In the genomic region with DNA sequence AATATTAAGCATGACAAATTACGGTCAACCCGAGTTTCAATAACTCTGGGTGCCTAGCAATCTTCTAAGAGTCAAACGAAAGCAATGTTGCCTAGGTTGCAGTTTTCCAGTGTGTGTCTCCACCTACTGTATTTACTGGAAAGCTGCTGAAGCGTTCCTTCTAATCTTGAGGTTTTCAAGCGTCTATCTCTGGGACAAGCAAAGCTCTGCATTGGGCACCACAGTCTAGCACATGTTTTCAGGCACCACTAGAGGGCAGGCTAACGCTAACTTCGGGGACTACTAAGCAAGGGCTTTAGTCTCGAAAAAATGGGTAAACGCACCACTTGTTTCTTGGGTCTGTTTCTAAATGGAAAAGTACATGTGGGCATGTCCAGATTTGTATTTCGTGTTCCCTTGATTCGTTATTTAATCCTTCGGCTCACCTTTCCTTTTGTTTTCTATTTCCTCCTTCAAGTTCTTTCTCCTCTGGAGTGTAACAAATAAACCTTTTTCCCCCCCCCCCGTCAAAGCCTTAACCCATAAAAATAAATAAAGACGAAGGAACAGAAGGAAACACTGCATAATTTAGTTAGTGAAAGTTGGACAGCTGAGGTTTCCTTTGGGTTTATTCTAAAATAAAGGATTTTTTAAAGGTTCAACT, we compare ENCODE assay signal across 8 cellular contexts.
A peak's percentile ranks its signal among the peaks of the same experiment; 100 is the strongest.
DNase-seq lines count a peak whose midpoint lies in the region; ATAC-seq and TF ChIP-seq lines count a peak whose summit lies in the region.
"Not testable (repeated sequence)": the region's sequence is repeated elsewhere in the genome, so short reads cannot be mapped to it uniquely, and the experiment has no call there.

No MANE protein-coding gene starts in this region.

- H3K27ac Mint-ChIP-seq in CD4-positive, CD25-positive, alpha-beta regulatory T cell: peak overlapping the region; percentile 5 to 78 (median 78)
- peak overlapping the region; percentile 58 for H3K27ac Mint-ChIP-seq in activated T-helper 1 cell treated with anti-CD3 and anti-CD28 coated beads, Interleukin-12 subunit alpha, Interleukin-12 subunit beta, Interleukin-2, Interleukin-4 antibody, amounts not matched to agents 30 ng/mL and 10 ng/mL and 1 ng/mL, durations not matched to agents 14 hours and 24 hours and 36 hours
- H3K27ac Mint-ChIP-seq in naive thymus-derived CD8-positive, alpha-beta T cell: peak overlapping the region; percentile 82 to 98 (median 88)

- not testable (repeated sequence) for H3K4me1 ChIP-seq in CD4-positive, CD25-positive, alpha-beta regulatory T cell (ENCODE audit: control insufficient read depth, insufficient read depth, low read length, poor library complexity, severe bottlenecking)

- ATAC-seq in CD4-positive, CD25-positive, alpha-beta regulatory T cell (ENCODE audit: low read depth in 2 of 2): peak; percentile 94 to 96
- peak; percentile 97 for ATAC-seq in GM19438 (IDR thresholded peaks at IDR 0.05; ENCODE audit: low read depth, unreplicated experiment)
- peak; percentile 93 for ATAC-seq in HG03045 (IDR thresholded peaks at IDR 0.05; ENCODE audit: unreplicated experiment)
- ATAC-seq in SK-N-SH treated with all-trans-retinoic acid at 6 μM for 48 hours: peak; percentile 100
- ATAC-seq in naive thymus-derived CD8-positive, alpha-beta T cell: peak; percentile 98 to 99

- intact Hi-C loops in activated T-helper 1 cell treated with anti-CD3 and anti-CD28 coated beads, Interleukin-12 subunit alpha, Interleukin-12 subunit beta, Interleukin-2, Interleukin-4 antibody, amounts not matched to agents 30 ng/mL and 10 ng/mL and 1 ng/mL, durations not matched to agents 14 hours and 24 hours and 36 hours (cut with micrococcal nuclease): not testable (repeated sequence)

- H3K36me3 Mint-ChIP-seq in CD4-positive, CD25-positive, alpha-beta regulatory T cell; activated T-helper 1 cell treated with anti-CD3 and anti-CD28 coated beads, Interleukin-12 subunit alpha, Interleukin-12 subunit beta, Interleukin-2, Interleukin-4 antibody, amounts not matched to agents 30 ng/mL and 10 ng/mL and 1 ng/mL, durations not matched to agents 14 hours and 24 hours and 36 hours (ENCODE audit: low read depth); naive thymus-derived CD8-positive, alpha-beta T cell: not testable (repeated sequence)

- H3K27me3 Mint-ChIP-seq in CD4-positive, CD25-positive, alpha-beta regulatory T cell: peaks cover 11% of the 10 kb centered on the region
- not testable (repeated sequence) for H3K27me3 Mint-ChIP-seq in activated T-helper 1 cell treated with anti-CD3 and anti-CD28 coated beads, Interleukin-12 subunit alpha, Interleukin-12 subunit beta, Interleukin-2, Interleukin-4 antibody, amounts not matched to agents 30 ng/mL and 10 ng/mL and 1 ng/mL, durations not matched to agents 14 hours and 24 hours and 36 hours (ENCODE audit: insufficient read depth); naive thymus-derived CD8-positive, alpha-beta T cell

- not testable (repeated sequence) for H3K4me3 ChIP-seq in CD4-positive, CD25-positive, alpha-beta regulatory T cell (ENCODE audit: low read depth, low read length)
- peak overlapping the region; percentile 28 for H3K4me3 ChIP-seq in epithelial cell of proximal tubule (ENCODE audit: low read depth, low read length)

- peak; percentile 49 for TF ChIP-seq CTCF in epithelial cell of proximal tubule (conservative IDR thresholded peaks at IDR 0.05; ENCODE audit: low read depth, low read length)

- DNase-seq in CD4-positive, CD25-positive, alpha-beta regulatory T cell: peak in 2 of 3 donors; percentile 63 to 76
- DNase-seq in activated T-helper 1 cell treated with anti-CD3 and anti-CD28 coated beads, Interleukin-12 subunit alpha, Interleukin-12 subunit beta, Interleukin-2, Interleukin-4 antibody, amounts not matched to agents 30 ng/mL and 10 ng/mL and 1 ng/mL, durations not matched to agents 14 hours and 24 hours and 36 hours (ENCODE audit: low spot score): peak; percentile 69
- DNase-seq in epithelial cell of proximal tubule (ENCODE audit: low read depth): not testable (repeated sequence)
- peak; percentile 40 to 90 (median 74) for DNase-seq in naive thymus-derived CD8-positive, alpha-beta T cell
- DNase-seq in stimulated activated CD8-positive, alpha-beta memory T cell treated with anti-CD3 and anti-CD28 coated beads, Interleukin-15, amount 100 ng/mL, for 1 hour (ENCODE audit: low read depth): peak; percentile 55

- H3K27ac ChIP-seq in CD4-positive, CD25-positive, alpha-beta regulatory T cell (ENCODE audit: insufficient read depth, low read length, poor library complexity, severe bottlenecking): not testable (repeated sequence)

- not testable (repeated sequence) for H3K9me3 Mint-ChIP-seq in CD4-positive, CD25-positive, alpha-beta regulatory T cell; naive thymus-derived CD8-positive, alpha-beta T cell
- peaks cover 14% of the 10 kb centered on the region for H3K9me3 Mint-ChIP-seq in activated T-helper 1 cell treated with anti-CD3 and anti-CD28 coated beads, Interleukin-12 subunit alpha, Interleukin-12 subunit beta, Interleukin-2, Interleukin-4 antibody, amounts not matched to agents 30 ng/mL and 10 ng/mL and 1 ng/mL, durations not matched to agents 14 hours and 24 hours and 36 hours

- POLR2A ChIA-PET in naive thymus-derived CD8-positive, alpha-beta T cell (lab: Charles Lee): interaction anchor here (0.6 to 2.0 kb wide), 5 partner anchors 17 to 181 kb away, joined by 3 to 11 read pairs (median 7); a partner anchor contains a TSS

- peaks cover 7 to 18% (median 11%) of the 10 kb centered on the region in 4 donors for H3K4me1 Mint-ChIP-seq in CD4-positive, CD25-positive, alpha-beta regulatory T cell
- H3K4me1 Mint-ChIP-seq in activated T-helper 1 cell treated with anti-CD3 and anti-CD28 coated beads, Interleukin-12 subunit alpha, Interleukin-12 subunit beta, Interleukin-2, Interleukin-4 antibody, amounts not matched to agents 30 ng/mL and 10 ng/mL and 1 ng/mL, durations not matched to agents 14 hours and 24 hours and 36 hours (ENCODE audit: low read depth): peaks cover 36% of the 10 kb centered on the region
- H3K4me1 Mint-ChIP-seq in naive thymus-derived CD8-positive, alpha-beta T cell: peaks cover 10 to 15% (median 10%) of the 10 kb centered on the region in 4 donors

- not testable (repeated sequence) for H3K9me3 ChIP-seq in CD4-positive, CD25-positive, alpha-beta regulatory T cell (ENCODE audit: control insufficient read depth in 2 of 2, low read length in 2 of 2)

- not testable (repeated sequence) for H3K36me3 ChIP-seq in CD4-positive, CD25-positive, alpha-beta regulatory T cell (ENCODE audit: control insufficient read depth, insufficient read depth, low read length)

- H3K4me3 Mint-ChIP-seq in CD4-positive, CD25-positive, alpha-beta regulatory T cell: peak overlapping the region; percentile 57 to 90 (median 85)
- peak overlapping the region; percentile 70 for H3K4me3 Mint-ChIP-seq in activated T-helper 1 cell treated with anti-CD3 and anti-CD28 coated beads, Interleukin-12 subunit alpha, Interleukin-12 subunit beta, Interleukin-2, Interleukin-4 antibody, amounts not matched to agents 30 ng/mL and 10 ng/mL and 1 ng/mL, durations not matched to agents 14 hours and 24 hours and 36 hours
- peak overlapping the region; percentile 74 to 94 (median 86) for H3K4me3 Mint-ChIP-seq in naive thymus-derived CD8-positive, alpha-beta T cell

- H3K27me3 ChIP-seq in CD4-positive, CD25-positive, alpha-beta regulatory T cell (ENCODE audit: control insufficient read depth, insufficient read depth, low read length): not testable (repeated sequence)
